In genomic region chr10:28434063-28434462, GRCh38 we compare ENCODE assay signal across 27 cellular contexts.
"Had no signal": no experiment of that assay in that cellular context is flagged by ENCODE, and none has a peak within 500 bp of the region (broad histone marks: within the 10 kb centered on the region; RNA-seq: fewer than 3 reads in every experiment).

No MANE protein-coding gene starts in this region.

- H3K36me3 ChIP-seq: left lung, lower lobe of right lung, ovary, right atrium auricular region, stomach, thyroid gland, transverse colon, upper lobe of left lung, vagina had no signal

- FAIRE-seq: islet of Langerhans, kidney had no signal

- H3K4me3 ChIP-seq: left lung, lower lobe of right lung, mucosa of descending colon, ovary, right atrium auricular region, skin epidermis, stomach, testis, thyroid gland, transverse colon, upper lobe of left lung, vagina had no signal

- H3K27me3 ChIP-seq: left lung, ovary, right atrium auricular region, testis, thyroid gland, transverse colon, upper lobe of left lung, vagina had no signal

- ATAC-seq: left colon; left lung; lower lobe of right lung; mucosa of descending colon; naive thymus-derived CD4-positive, alpha-beta T cell; natural killer cell treated with Interleukin-12 subunit alpha and Interleukin-12 subunit beta and Interleukin-15 and Interleukin-18, amount 100 ng/mL, for 72 hours; sciatic nerve; stimulated activated naive B cell treated with anti-CD40 and anti-IgM and Interleukin-4, amounts not matched to agents 10 μg/mL and 1 μg/mL and 100 μg/mL, for 72 hours; stimulated activated naive CD8-positive, alpha-beta T cell treated with anti-CD3 and anti-CD28 coated beads, Interleukin-15, Interleukin-2, amounts not matched to agents 100 U/mL and 50 U/mL, for 24 hours had no signal

- DNase-seq: hippocampal formation; kidney; left colon; left lung; lower lobe of right lung; mammary epithelial cell; midbrain; mucosa of descending colon; naive thymus-derived CD4-positive, alpha-beta T cell; ovary; stimulated activated CD4-positive, alpha-beta T cell treated with anti-CD3 and anti-CD28 coated beads, Interleukin-12 subunit alpha, Interleukin-12 subunit beta, amount 100 ng/mL, for 4 hours; stimulated activated CD4-positive, alpha-beta T cell treated with anti-CD3 and anti-CD28 coated beads, Interleukin-15, amount 100 ng/mL, for 24 hours; stimulated activated CD4-positive, alpha-beta T cell treated with anti-CD3 and anti-CD28 coated beads, Interleukin-2, amount 100 ng/mL, for 24 hours; stimulated activated CD4-positive, alpha-beta T cell treated with anti-CD3 and anti-CD28 coated beads, Interleukin-4, amount 100 ng/mL, for 1 hour; stimulated activated naive B cell treated with anti-CD40 and anti-IgM and Interleukin-4, amounts not matched to agents 10 μg/mL and 1 μg/mL and 100 μg/mL, for 72 hours; stimulated activated naive CD8-positive, alpha-beta T cell treated with anti-CD3 and anti-CD28 coated beads, Interleukin-15, Interleukin-2, amounts not matched to agents 100 U/mL and 50 U/mL, for 24 hours; stomach; testis; thyroid gland; transverse colon; upper lobe of left lung had no signal
